8 cellular contexts compared by ENCODE assay signal in the genomic region with DNA sequence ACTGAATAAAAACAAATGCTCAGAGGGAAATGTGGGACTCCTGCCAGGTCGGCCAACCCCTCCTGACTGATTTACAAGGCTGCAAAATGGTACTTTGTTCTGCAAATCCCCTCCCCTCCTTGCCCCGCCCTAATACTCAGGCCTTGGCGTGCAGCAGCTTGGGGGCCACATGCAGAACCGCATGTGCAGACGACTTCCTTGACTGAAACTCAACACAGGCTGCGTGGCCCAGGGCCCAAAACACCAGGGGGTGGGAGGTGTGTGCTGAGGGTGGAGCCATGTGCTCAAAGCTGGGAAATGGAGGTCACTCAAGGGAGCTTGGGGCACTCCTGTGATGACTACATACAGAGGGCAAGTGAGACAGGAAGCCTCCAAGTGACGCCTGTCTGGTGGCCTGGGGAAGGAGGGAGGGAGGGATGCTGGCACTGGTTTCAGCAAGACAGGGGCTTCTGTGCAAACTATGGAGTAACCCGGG.
A peak's percentile ranks its signal among the peaks of the same experiment; 100 is the strongest.
DNase-seq lines count a peak whose midpoint lies in the region; ATAC-seq and TF ChIP-seq lines count a peak whose summit lies in the region.

No MANE protein-coding gene starts in this region.

- in situ Hi-C loops in G401 (cut with HindIII; ENCODE audit: low sequenced_read_pairs) = no loop called here

- H3K9ac ChIP-seq in duodenal mucosa (ENCODE audit: low read depth in 1 of 2, low read length in 2 of 2) = peak overlapping the region in 1 of 2 donors; percentile 27
- H3K9ac ChIP-seq in muscle layer of colon (ENCODE audit: low read length) = no peak overlapping the region

- H3K36me3 ChIP-seq in duodenal mucosa (ENCODE audit: control insufficient read depth in 1 of 2, insufficient read depth in 2 of 2, low read length in 2 of 2) (no peaks in the 10 kb centered on the region), muscle layer of colon (ENCODE audit: insufficient read depth, low read length) (no peaks in the 10 kb centered on the region)

- H3K9me3 ChIP-seq in duodenal mucosa (ENCODE audit: control insufficient read depth in 1 of 2, low read length in 2 of 2) (no peaks in the 10 kb centered on the region), muscle layer of colon (ENCODE audit: low read length) (no peaks in the 10 kb centered on the region)

- ATAC-seq in GM21528 (IDR thresholded peaks at IDR 0.05; ENCODE audit: low FRiP score, unreplicated experiment) = no peak
- no peak for ATAC-seq in HG03039 (IDR thresholded peaks at IDR 0.05; ENCODE audit: unreplicated experiment)

- H3K27me3 ChIP-seq in duodenal mucosa (ENCODE audit: control insufficient read depth in 1 of 2, insufficient read depth in 2 of 2, low read length in 2 of 2) (no peaks in the 10 kb centered on the region), muscle layer of colon (ENCODE audit: control insufficient read depth in 1 of 2, insufficient read depth in 2 of 2, low read length in 2 of 2) (no peaks in the 10 kb centered on the region)

- TF ChIP-seq CTCF in NB4 (IDR thresholded peaks at IDR 0.05; ENCODE audit: low read depth, low read length) = no peak

- H3K4me3 ChIP-seq in NB4 (ENCODE audit: low read depth, low read length) (no peak overlapping the region), duodenal mucosa (ENCODE audit: low read depth in 1 of 2, low read length in 2 of 2) (peak overlapping the region in 1 of 2 donors; percentile 15), muscle layer of colon (ENCODE audit: low read depth in 1 of 2, low read length in 2 of 2) (no peak overlapping the region)

- H3K27ac ChIP-seq in duodenal mucosa (ENCODE audit: low read depth, low read length) (peak overlapping the region; percentile 58), muscle layer of colon (ENCODE audit: low read depth, low read length) (peak overlapping the region; percentile 60)

- DNase-seq in G401 (ENCODE audit: low spot score) (peak; percentile 52), NB4 (ENCODE audit: low read depth) (peak; percentile 39)
- DNase-seq in activated CD4-positive, alpha-beta T cell treated with anti-CD3 and anti-CD28 coated beads, Interleukin-2, amount 50 U/mL, for 48 hours = peak; percentile 61 to 69
- DNase-seq in stimulated activated CD8-positive, alpha-beta memory T cell treated with anti-CD3 and anti-CD28 coated beads, Interleukin-4, amount 100 ng/mL, for 48 hours = peak; percentile 79

- H3K4me1 ChIP-seq in duodenal mucosa (ENCODE audit: control insufficient read depth in 1 of 2, insufficient read depth in 2 of 2, low read length in 2 of 2) (peaks cover 80 to 83% of the 10 kb centered on the region in 2 donors), muscle layer of colon (ENCODE audit: insufficient read depth, low read length) (peaks cover 70% of the 10 kb centered on the region)

- TF ChIP-seq POLR2A in NB4 (IDR thresholded peaks at IDR 0.05; ENCODE audit: extremely low read depth, insufficient read length) = no peak
